ENCODE assay signal across 12 cellular contexts in the genomic region with DNA sequence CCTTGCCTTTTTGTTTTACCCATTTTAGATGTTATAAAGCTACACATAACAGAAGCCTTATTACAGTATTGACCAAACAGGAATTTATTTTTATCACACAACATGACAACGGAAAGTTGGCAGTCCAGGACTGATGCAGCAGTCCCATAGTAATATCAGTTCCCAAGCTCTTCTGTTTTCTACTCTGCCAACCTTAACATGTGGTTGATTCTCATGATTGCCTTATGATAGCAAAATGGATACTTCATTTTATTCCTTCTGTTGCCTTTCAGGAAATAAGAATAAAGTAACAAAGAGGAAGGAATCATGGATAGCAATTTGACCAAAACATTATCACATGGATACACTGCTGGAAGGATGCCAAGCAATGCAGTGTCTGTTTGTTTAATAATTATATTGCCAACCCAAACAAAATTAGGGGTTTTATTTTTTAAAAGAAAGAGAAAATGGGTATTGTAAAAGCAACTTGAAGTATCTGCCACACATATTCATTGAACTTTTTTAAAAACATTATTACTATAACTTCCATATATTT.
"Had no signal": no experiment of that assay in that cellular context is flagged by ENCODE, and none has a peak within 500 bp of the region (broad histone marks: within the 10 kb centered on the region; RNA-seq: fewer than 3 reads in every experiment).

No MANE protein-coding gene starts in this region.

- H3K4me3 ChIP-seq: colonic mucosa, gastrocnemius medialis, upper lobe of right lung had no signal

- H3K4me3 Mint-ChIP-seq: activated CD4-positive, alpha-beta T cell treated with anti-CD3 and anti-CD28 coated beads, Interleukin-2, amount 10 ng/mL, durations not matched to agents 24 days and 14 days; activated naive CD4-positive, alpha-beta T cell treated with anti-CD3 and anti-CD28 coated beads for 36 hours; activated T-helper 1 cell treated with anti-CD3 and anti-CD28 coated beads, Interleukin-12 subunit alpha, Interleukin-12 subunit beta, Interleukin-2, Interleukin-4 antibody, amounts not matched to agents 30 ng/mL and 10 ng/mL and 1 ng/mL, durations not matched to agents 14 hours and 24 hours and 36 hours; neural crest cell; stimulated activated naive CD8-positive, alpha-beta T cell treated with anti-CD3 and anti-CD28 coated beads, Interleukin-15, Interleukin-2, amounts not matched to agents 100 ng/mL and 50 ng/mL, for 24 hours; WTC11 had no signal

- H3K9me3 ChIP-seq: colonic mucosa, gastrocnemius medialis, upper lobe of right lung had no signal

- DNase-seq: activated CD4-positive, alpha-beta T cell treated with anti-CD3 and anti-CD28 coated beads, Interleukin-2, amount 10 ng/mL, durations not matched to agents 24 days and 14 days; activated naive CD4-positive, alpha-beta T cell treated with anti-CD3 and anti-CD28 coated beads for 36 hours; colonic mucosa; gastrocnemius medialis; retina; stimulated activated CD4-positive, alpha-beta T cell treated with anti-CD3 and anti-CD28 coated beads, Interleukin-15, amount 100 ng/mL, for 24 hours; stimulated activated CD4-positive, alpha-beta T cell treated with anti-CD3 and anti-CD28 coated beads, Interleukin-4, amount 100 ng/mL, for 24 hours; upper lobe of right lung had no signal

- H3K36me3 ChIP-seq: colonic mucosa, gastrocnemius medialis, upper lobe of right lung had no signal

- H3K27ac Mint-ChIP-seq: activated CD4-positive, alpha-beta T cell treated with anti-CD3 and anti-CD28 coated beads, Interleukin-2, amount 10 ng/mL, durations not matched to agents 24 days and 14 days; activated naive CD4-positive, alpha-beta T cell treated with anti-CD3 and anti-CD28 coated beads for 36 hours; activated T-helper 1 cell treated with anti-CD3 and anti-CD28 coated beads, Interleukin-12 subunit alpha, Interleukin-12 subunit beta, Interleukin-2, Interleukin-4 antibody, amounts not matched to agents 30 ng/mL and 10 ng/mL and 1 ng/mL, durations not matched to agents 14 hours and 24 hours and 36 hours; stimulated activated naive CD8-positive, alpha-beta T cell treated with anti-CD3 and anti-CD28 coated beads, Interleukin-15, Interleukin-2, amounts not matched to agents 100 ng/mL and 50 ng/mL, for 24 hours; WTC11 had no signal

- H3K4me1 ChIP-seq: colonic mucosa, gastrocnemius medialis, upper lobe of right lung had no signal

- H3K27me3 Mint-ChIP-seq: activated CD4-positive, alpha-beta T cell treated with anti-CD3 and anti-CD28 coated beads, Interleukin-2, amount 10 ng/mL, durations not matched to agents 24 days and 14 days; stimulated activated naive CD8-positive, alpha-beta T cell treated with anti-CD3 and anti-CD28 coated beads, Interleukin-15, Interleukin-2, amounts not matched to agents 100 ng/mL and 50 ng/mL, for 24 hours had no signal

- ATAC-seq: gastrocnemius medialis, upper lobe of right lung, WTC11 had no signal

- H3K36me3 Mint-ChIP-seq: WTC11 had no signal

- H3K27ac ChIP-seq: colonic mucosa, gastrocnemius medialis, upper lobe of right lung had no signal

- H3K4me1 Mint-ChIP-seq: activated CD4-positive, alpha-beta T cell treated with anti-CD3 and anti-CD28 coated beads, Interleukin-2, amount 10 ng/mL, durations not matched to agents 24 days and 14 days; neural crest cell; WTC11 had no signal
